Comparison of ENCODE assay signal across 8 cellular contexts in the genomic region with DNA sequence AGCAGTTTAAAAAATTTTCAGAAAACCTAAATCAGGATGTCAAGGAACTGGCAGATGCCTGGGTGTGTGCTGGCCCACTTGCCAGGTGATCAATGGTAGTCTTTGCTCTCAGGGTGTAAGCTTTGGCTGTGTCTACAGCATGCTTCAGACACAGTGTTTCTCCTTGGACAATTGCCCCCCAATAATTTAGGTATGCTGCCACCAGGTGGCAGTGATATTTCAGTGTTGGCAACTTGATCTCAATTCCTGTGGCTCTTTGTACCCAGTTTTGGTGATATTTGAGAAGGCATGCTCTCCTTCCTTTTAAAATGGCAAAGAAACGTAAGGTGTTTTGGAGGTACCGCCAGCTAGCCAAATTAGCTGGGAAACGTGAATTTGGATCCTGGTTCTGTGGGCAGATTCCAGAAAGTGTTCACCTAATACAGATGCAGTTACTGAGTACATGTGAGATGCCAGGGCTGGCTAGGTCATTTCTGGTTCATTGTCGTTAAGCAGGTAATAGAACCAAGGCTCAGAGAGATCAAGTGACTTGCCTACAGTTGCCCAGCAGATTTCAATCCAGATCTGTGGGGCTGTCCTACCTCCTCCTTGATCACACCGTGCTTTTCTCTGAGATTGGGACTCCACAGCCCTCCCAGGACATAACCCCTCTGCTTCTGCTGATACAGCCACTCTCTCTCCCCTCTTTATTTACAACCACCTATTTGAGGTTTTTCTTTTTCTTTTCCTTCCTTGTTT.
DNase-seq lines count a peak whose midpoint lies in the region; ATAC-seq and TF ChIP-seq lines count a peak whose summit lies in the region.

No MANE protein-coding gene starts in this region.

- TF ChIP-seq CTCF in A673 (conservative IDR thresholded peaks at IDR 0.05; ENCODE audit: low read depth, low read length) (peak; percentile 68), GM12873 (IDR thresholded peaks at IDR 0.05; ENCODE audit: insufficient read depth, low read depth, low read length, missing control alignments) (peak; percentile 71), epithelial cell of proximal tubule (conservative IDR thresholded peaks at IDR 0.05; ENCODE audit: low read depth, low read length) (peak; percentile 72), osteocyte (IDR thresholded peaks at IDR 0.05) (peak; percentile 70)

- H3K4me1 Mint-ChIP-seq in activated CD4-positive, alpha-beta memory T cell treated with anti-CD3 and anti-CD28 coated beads, Interleukin-2, amount 10 ng/mL, durations not matched to agents 7 days and 5 days: peaks cover 33% of the 10 kb centered on the region
- peaks cover 25% of the 10 kb centered on the region for H3K4me1 Mint-ChIP-seq in osteocyte (ENCODE audit: unreplicated experiment)

- H3K9me3 Mint-ChIP-seq in activated CD4-positive, alpha-beta memory T cell treated with anti-CD3 and anti-CD28 coated beads, Interleukin-2, amount 10 ng/mL, durations not matched to agents 7 days and 5 days: no peaks in the 10 kb centered on the region
- H3K9me3 Mint-ChIP-seq in osteocyte (ENCODE audit: unreplicated experiment): no peaks in the 10 kb centered on the region

- intact Hi-C loops in A673 (cut with micrococcal nuclease; ENCODE audit: unreplicated experiment): loop anchor here (1.0 to 10.0 kb wide), 2 partner anchors 100 to 251 kb away; no protein-coding TSS in a partner anchor

- H3K27ac Mint-ChIP-seq in activated CD4-positive, alpha-beta memory T cell treated with anti-CD3 and anti-CD28 coated beads, Interleukin-2, amount 10 ng/mL, durations not matched to agents 7 days and 5 days: peak overlapping the region; percentile 12
- no peak overlapping the region for H3K27ac Mint-ChIP-seq in osteocyte (ENCODE audit: unreplicated experiment)

- no peaks in the 10 kb centered on the region for H3K4me1 ChIP-seq in A673 (ENCODE audit: insufficient read depth, low read length, poor library complexity, severe bottlenecking)

- ATAC-seq in GM19397 (IDR thresholded peaks at IDR 0.05; ENCODE audit: unreplicated experiment): no peak
- no peak for ATAC-seq in GM18502 (IDR thresholded peaks at IDR 0.05; ENCODE audit: poor library complexity, unreplicated experiment)

- H3K36me3 ChIP-seq in A673 (ENCODE audit: insufficient read depth, low read length, poor library complexity, severe bottlenecking): no peaks in the 10 kb centered on the region

- CTCF ChIA-PET in A673 (lab: Charles Lee): interaction anchor here (1.3 kb wide), 1 partner anchor 100 kb away, joined by 4 read pairs; no protein-coding TSS in a partner anchor
- CTCF ChIA-PET in activated CD4-positive, alpha-beta memory T cell treated with anti-CD3 and anti-CD28 coated beads, Interleukin-2, amount 10 ng/mL, durations not matched to agents 7 days and 5 days (lab: Charles Lee): interaction anchor here (0.7 to 5.7 kb wide), 12 partner anchors 8 to 265 kb away, joined by 3 to 30 read pairs (median 4); no protein-coding TSS in a partner anchor

- H3K27me3 Mint-ChIP-seq in activated CD4-positive, alpha-beta memory T cell treated with anti-CD3 and anti-CD28 coated beads, Interleukin-2, amount 10 ng/mL, durations not matched to agents 7 days and 5 days: no peaks in the 10 kb centered on the region
- no peaks in the 10 kb centered on the region for H3K27me3 Mint-ChIP-seq in osteocyte (ENCODE audit: unreplicated experiment)

- no peak overlapping the region for H3K4me3 ChIP-seq in A673 (ENCODE audit: low read depth, low read length, poor library complexity, severe bottlenecking)
- no peak overlapping the region for H3K4me3 ChIP-seq in epithelial cell of proximal tubule (ENCODE audit: low read depth, low read length)

- POLR2A ChIA-PET in A673 (lab: Charles Lee; ENCODE audit: low non-redundant PET): no interaction called here
- POLR2A ChIA-PET in activated CD4-positive, alpha-beta memory T cell treated with anti-CD3 and anti-CD28 coated beads, Interleukin-2, amount 10 ng/mL, durations not matched to agents 7 days and 5 days (lab: Charles Lee): interaction anchor here (1.2 to 1.5 kb wide), 3 partner anchors 91 to 154 kb away, joined by 3 read pairs; no protein-coding TSS in a partner anchor

- no peaks in the 10 kb centered on the region for H3K27me3 ChIP-seq in A673 (replicated peaks; ENCODE audit: insufficient read depth, low read depth, low read length, poor library complexity)

- H3K36me3 Mint-ChIP-seq in activated CD4-positive, alpha-beta memory T cell treated with anti-CD3 and anti-CD28 coated beads, Interleukin-2, amount 10 ng/mL, durations not matched to agents 7 days and 5 days (ENCODE audit: low read depth): peaks cover 10% of the 10 kb centered on the region
- H3K36me3 Mint-ChIP-seq in osteocyte (ENCODE audit: unreplicated experiment): peaks cover 6% of the 10 kb centered on the region

- DNase-seq in A673 (ENCODE audit: low spot score) (peak; percentile 60), NCI-H2227 treated with DMSO at 0.1 percent for 48 hours (lab: John Stamatoyannopoulos, UW) (peak; percentile 12), epithelial cell of proximal tubule (ENCODE audit: low read depth) (no peak), osteocyte (ENCODE audit: extremely low spot score, unreplicated experiment) (no peak)
- DNase-seq in activated CD4-positive, alpha-beta memory T cell treated with anti-CD3 and anti-CD28 coated beads, Interleukin-2, amount 10 ng/mL, durations not matched to agents 7 days and 5 days: peak; percentile 69

- no peak overlapping the region for H3K4me3 Mint-ChIP-seq in activated CD4-positive, alpha-beta memory T cell treated with anti-CD3 and anti-CD28 coated beads, Interleukin-2, amount 10 ng/mL, durations not matched to agents 7 days and 5 days
- no peak overlapping the region for H3K4me3 Mint-ChIP-seq in osteocyte (ENCODE audit: unreplicated experiment)

- H3K9me3 ChIP-seq in A673 (ENCODE audit: low read depth, low read length, poor library complexity, severe bottlenecking): no peaks in the 10 kb centered on the region

- no TSS peak for BruUV-seq in A673 (replicated peaks; lab: Mats Ljungman, UMichigan)

- no peak overlapping the region for H3K27ac ChIP-seq in A673 (ENCODE audit: low read depth, low read length, poor library complexity, severe bottlenecking)

Comparison
In these comparisons a context has a peak if more than half of its experiments do, and no peak if none do; other contexts are left out.
1. DNase-seq: peak in A673 (single experiment), NCI-H2227 treated with DMSO at 0.1 percent for 48 hours (single experiment) and activated CD4-positive, alpha-beta memory T cell treated with anti-CD3 and anti-CD28 coated beads, Interleukin-2, amount 10 ng/mL, durations not matched to agents 7 days and 5 days (single experiment); none in epithelial cell of proximal tubule (single experiment) and osteocyte (single experiment).
2. Peak in every context shown above with its lines, with median percentiles within 50 percentile points of each other: CTCF ChIP-seq.